ENCODE assay signal across 16 cellular contexts in genomic region chr22:19980766-19981165, GRCh38. TPM values are rescaled to one million over a fixed set of nuclear protein-coding genes. Genes with fewer than 3 reads are reported as not detected.
DNase-seq lines count a peak whose midpoint lies in the region; ATAC-seq, FAIRE-seq and TF ChIP-seq lines count a peak whose summit lies in the region.
"Had no signal": no experiment of that assay in that cellular context is flagged by ENCODE, and none has a peak within 500 bp of the region (broad histone marks: within the 10 kb centered on the region; RNA-seq: fewer than 3 reads in every experiment).

No MANE protein-coding gene starts in this region.

- DNase-seq in K562 (ENCODE audit: extremely low read depth in 1 of 4, low spot score in 3 of 4) (no peak), mucosa of descending colon (peak in 2 of 3 donors; percentile 7 to 12), gastrocnemius medialis (no peak), glutamatergic neuron (no peak), epidermal melanocyte (ENCODE audit: insufficient read length, low spot score) (no peak), NCI-H2227 treated with DMSO at 0.1 percent for 48 hours (lab: John Stamatoyannopoulos, UW) (no peak)
- DNase-seq: CD4-positive, alpha-beta memory T cell; DMS79; GM23248 had no signal

- intact Hi-C loops in K562 (cut with micrococcal nuclease) (no loop called here), mucosa of descending colon (cut with DNase I, micrococcal nuclease) (no loop called here), gastrocnemius medialis (cut with DNase I; ENCODE audit: low total_unique reads) (loop anchor here (1.0 to 5.0 kb wide), 2 partner anchors 19 to 137 kb away; partner anchors contain the start of genes RANBP1 and TRMT2A)

- no peak overlapping the region for H2AFZ ChIP-seq in K562 (ENCODE audit: low read depth, low read length)
- H2AFZ ChIP-seq: GM23248 had no signal

- no peaks in the 10 kb centered on the region for H3K79me2 ChIP-seq in K562 (ENCODE audit: control insufficient read depth, insufficient read depth, low read length)

- TF ChIP-seq CTCF in K562 (IDR thresholded peaks at IDR 0.05 in 2 of 3, conservative IDR thresholded peaks at IDR 0.05 in 1 of 3; ENCODE audit: insufficient read depth in 2 of 3, low read depth in 1 of 3, low read length in 3 of 3) (no peak), mucosa of descending colon (IDR thresholded peaks at IDR 0.05) (no peak), gastrocnemius medialis (IDR thresholded peaks at IDR 0.05 in 4 of 5, conservative IDR thresholded peaks at IDR 0.05 in 1 of 5) (no peak), glutamatergic neuron (IDR thresholded peaks at IDR 0.05; ENCODE audit: partially characterized antibody, unreplicated experiment) (no peak)

- peaks cover 30% of the 10 kb centered on the region; the same call in 2 of the 3 replicates for H3K36me3 ChIP-seq in K562 (ENCODE audit: control insufficient read depth, insufficient read depth, low read length)
- H3K36me3 ChIP-seq in mucosa of descending colon (ENCODE audit: low read depth), result no peaks in the 10 kb centered on the region
- peaks cover 0 to 12% of the 10 kb centered on the region in 2 donors for H3K36me3 ChIP-seq in gastrocnemius medialis

- no peaks in the 10 kb centered on the region for H3K36me3 Mint-ChIP-seq in glutamatergic neuron (ENCODE audit: unreplicated experiment)
- H3K36me3 Mint-ChIP-seq: CD4-positive, alpha-beta memory T cell had no signal

- H4K20me1 ChIP-seq in K562 (replicated peaks; ENCODE audit: control insufficient read depth, insufficient read depth, low read length), result peaks cover 43% of the 10 kb centered on the region

- WGBS in K562 (ENCODE audit: insufficient coverage, low coverage, missing lambda C conversion rate), result 74% methylated on average over 7 of the region's 7 CpGs

- no peak for TF ChIP-seq RAD21 in Ishikawa (IDR thresholded peaks at IDR 0.05; ENCODE audit: low read depth)
- no peak for TF ChIP-seq RAD21 in K562 (CRISPR knock-in tag; conservative IDR thresholded peaks at IDR 0.05 in 1 of 2, IDR thresholded peaks at IDR 0.05 in 1 of 2)

- CTCF ChIA-PET in K562 (lab: Yijun Ruan, JAX; ENCODE audit: low intra/inter-chr PET ratio), result interaction anchor here (0.6 kb wide), 1 partner anchor 350 kb away, joined by 3 read pairs; no protein-coding TSS in a partner anchor

- H3K9me3 ChIP-seq in K562 (replicated peaks; ENCODE audit: control insufficient read depth, insufficient read depth, low read depth, low read length) (no peaks in the 10 kb centered on the region), mucosa of descending colon (no peaks in the 10 kb centered on the region), gastrocnemius medialis (no peaks in the 10 kb centered on the region)
- H3K9me3 ChIP-seq: A549, BE2C had no signal

- H3K27me3 ChIP-seq in K562 (ENCODE audit: control insufficient read depth in 2 of 2, insufficient read depth in 2 of 2, low read length in 2 of 2), result no peaks in the 10 kb centered on the region
- no peaks in the 10 kb centered on the region for H3K27me3 ChIP-seq in gastrocnemius medialis
- H3K27me3 ChIP-seq: BE2C had no signal

- no peak overlapping the region for H3K4me3 Mint-ChIP-seq in glutamatergic neuron (ENCODE audit: unreplicated experiment)
- H3K4me3 Mint-ChIP-seq: CD4-positive, alpha-beta memory T cell had no signal

- POLR2A ChIA-PET in K562 (lab: Yijun Ruan, JAX), result interaction anchor here (0.6 to 3.0 kb wide), 10 partner anchors 8 to 158 kb away, joined by 3 to 11 read pairs (median 4); no protein-coding TSS in a partner anchor

- peaks cover 7% of the 10 kb centered on the region for H3K9me3 Mint-ChIP-seq in glutamatergic neuron (ENCODE audit: unreplicated experiment)

- H3K27me3 Mint-ChIP-seq in glutamatergic neuron (ENCODE audit: unreplicated experiment), result peaks cover 5% of the 10 kb centered on the region

- H3K9ac ChIP-seq in K562 (ENCODE audit: insufficient read depth in 1 of 2, low read depth in 2 of 2, low read length in 2 of 2), result peak overlapping the region in 1 of 2 experiments; percentile 36; a peak in 2 of 4 replicates
- H3K9ac ChIP-seq: GM23248 had no signal

- H3K27ac ChIP-seq in K562 (ENCODE audit: extremely low read depth, low read depth, low read length), result no peak overlapping the region
- H3K27ac ChIP-seq in gastrocnemius medialis, result peak overlapping the region in 3 of 4 donors; percentile 18 to 96 (median 92)
- H3K27ac ChIP-seq: A549, C4-2B, GM23248 had no signal

- TF ChIP-seq EP300 in Ishikawa (IDR thresholded peaks at IDR 0.05; ENCODE audit: borderline replicate concordance) (peak; percentile 35; the same call in 1 of the 2 replicates), K562 (IDR thresholded peaks at IDR 0.05; ENCODE audit: low read length) (no peak)

- peaks cover 4% of the 10 kb centered on the region for H3K4me1 Mint-ChIP-seq in glutamatergic neuron (ENCODE audit: low read depth, unreplicated experiment)
- H3K4me1 Mint-ChIP-seq: CD4-positive, alpha-beta memory T cell had no signal

- in situ Hi-C loops in K562 (cut with MboI), result no loop called here
- in situ Hi-C loops in gastrocnemius medialis (cut with MboI; ENCODE audit: low sequenced_read_pairs in 4 of 4), result no loop called here

- FAIRE-seq in K562 (lab: Jason Lieb, UNC), result no peak
- FAIRE-seq: A549, GM12878, GM18507, H54 had no signal

- ATAC-seq in K562 (no peak), mucosa of descending colon (no peak), gastrocnemius medialis (no peak)
- ATAC-seq: A549, GM12878 had no signal

- H3K4me3 ChIP-seq in K562 (no peak overlapping the region), mucosa of descending colon (no peak overlapping the region), gastrocnemius medialis (no peak overlapping the region)
- H3K4me3 ChIP-seq: A549, GM12878, GM23248 had no signal

- peaks cover 5 to 78% of the 10 kb centered on the region in 2 experiments; a peak in 4 of 5 replicates for H3K4me1 ChIP-seq in K562 (replicated peaks in 1 of 2; ENCODE audit: control insufficient read depth in 2 of 2, insufficient read depth in 2 of 2, low read length in 2 of 2)
- H3K4me1 ChIP-seq in mucosa of descending colon (ENCODE audit: low read depth), result peaks cover under 1% of the 10 kb centered on the region
- H3K4me1 ChIP-seq in gastrocnemius medialis, result peaks cover 38 to 40% of the 10 kb centered on the region in 2 donors

- peaks cover 17% of the 10 kb centered on the region for H3K9me1 ChIP-seq in K562 (ENCODE audit: control insufficient read depth, insufficient read depth, low read length)

- TF ChIP-seq POLR2A in K562 (conservative IDR thresholded peaks at IDR 0.05) (no peak), gastrocnemius medialis (IDR thresholded peaks at IDR 0.05) (no peak)

- no peak overlapping the region for H3K4me2 ChIP-seq in K562 (ENCODE audit: insufficient read depth, low read length)
- H3K4me2 ChIP-seq: A549 had no signal

- BruUV-seq in K562 (replicated peaks; lab: Mats Ljungman, UMichigan), result no TSS peak

- no peak overlapping the region for H3K27ac Mint-ChIP-seq in glutamatergic neuron (ENCODE audit: unreplicated experiment)

RNA-seq across cellular contexts. Expression of gene ARVCF, which starts 35.9 kb away (rescaled TPM):
- total RNA-seq in K562 (2011; cell fraction: chromatin; rRNA removed; ENCODE audit: low replicate concordance), result 114 and 328 TPM in 2 replicates
- total RNA-seq in K562 (2011; cell fraction: nucleolus; rRNA removed), result 214 and 270 TPM in 2 replicates
- 106 and 131 TPM in 2 replicates for total RNA-seq in K562 (2011; cell fraction: nucleoplasm; rRNA removed)
- total RNA-seq in K562 (2014; rRNA removed) (49.3 and 54.2 TPM in 2 replicates), K562 (2014; rRNA removed; fragmentation: Illumina TruSeq; extraction: Trizol) (2.2 and 4.5 TPM in 2 replicates), K562 (2015; rRNA removed; fragmentation: Illumina TruSeq; extraction: Trizol) (13.3 and 15.6 TPM in 2 replicates), K562 (2021) (46.5 and 50.6 TPM in 2 replicates), mucosa of descending colon (10 to 100 TPM; 11.2 to 15.3 (median 15.1) TPM), gastrocnemius medialis (10 to 100 TPM in 3 of 4 donors, 1 to 10 TPM in 1; 6.9 to 19.6 (median 18.0) TPM), glutamatergic neuron (ENCODE audit: unreplicated experiment) (119 TPM)
- polyA plus RNA-seq in K562 (2011; rRNA removed) (35.2 and 71.6 TPM in 2 replicates), K562 (2014; fragmentation: Illumina TruSeq; extraction: Trizol) (8.0 and 15.9 TPM in 2 replicates), K562 (2014; fragmentation: Nextera tagmentation; extraction: Ambion mirVana) (under 1 TPM; 0.03 to 0.17 TPM), K562 (2014; rRNA removed) (42.5 and 97.4 TPM in 2 replicates)
- 134 and 673 TPM in 2 replicates for polyA plus RNA-seq in K562 (2011; cell fraction: cytosol; rRNA removed)
- polyA plus RNA-seq in K562 (2011; cell fraction: nucleus; rRNA removed), result 407 and 424 TPM in 2 replicates
- polyA plus RNA-seq in K562 (2012), result 30.0 and 31.2 TPM in 2 replicates
- polyA minus RNA-seq in K562 (2011; rRNA and poly(A)+ RNA removed), result 15.1 and 15.6 TPM in 2 replicates
- 24.6 and 52.4 TPM in 2 replicates for polyA minus RNA-seq in K562 (2011; cell fraction: cytosol; rRNA and poly(A)+ RNA removed)
- 96.8 and 145 TPM in 2 replicates for polyA minus RNA-seq in K562 (2011; cell fraction: nucleus; rRNA and poly(A)+ RNA removed)

RNA-seq across cellular contexts. Expression of gene TXNRD2, which starts 39.1 kb away (rescaled TPM):
- total RNA-seq in K562 (2011; cell fraction: chromatin; rRNA removed; ENCODE audit: low replicate concordance), result 156 and 367 TPM in 2 replicates
- total RNA-seq in K562 (2011; cell fraction: nucleolus; rRNA removed), result 176 and 216 TPM in 2 replicates
- 160 and 165 TPM in 2 replicates for total RNA-seq in K562 (2011; cell fraction: nucleoplasm; rRNA removed)
- total RNA-seq in K562 (2014; rRNA removed) (49.4 and 60.7 TPM in 2 replicates), K562 (2014; rRNA removed; fragmentation: Illumina TruSeq; extraction: Trizol) (25.1 and 32.6 TPM in 2 replicates), K562 (2015; rRNA removed; fragmentation: Illumina TruSeq; extraction: Trizol) (45.9 and 50.4 TPM in 2 replicates), K562 (2021) (78.2 and 80.2 TPM in 2 replicates), mucosa of descending colon (10 to 100 TPM; 20.9 to 23.6 (median 22.6) TPM), gastrocnemius medialis (10 to 100 TPM in 3 of 4 donors, 1 to 10 TPM in 1; 9.0 to 18.0 (median 14.4) TPM), glutamatergic neuron (ENCODE audit: unreplicated experiment) (6.4 TPM)
- polyA plus RNA-seq in K562 (2011; rRNA removed) (50.2 and 93.6 TPM in 2 replicates), K562 (2014; fragmentation: Illumina TruSeq; extraction: Trizol) (45.0 and 66.1 TPM in 2 replicates), K562 (2014; fragmentation: Nextera tagmentation; extraction: Ambion mirVana) (1 to 10 TPM; 3.3 to 4.4 TPM), K562 (2014; rRNA removed) (52.5 and 57.0 TPM in 2 replicates)
- 84.2 and 98.0 TPM in 2 replicates for polyA plus RNA-seq in K562 (2011; cell fraction: cytosol; rRNA removed)
- 148 and 181 TPM in 2 replicates for polyA plus RNA-seq in K562 (2011; cell fraction: nucleus; rRNA removed)
- 83.1 and 83.5 TPM in 2 replicates for polyA plus RNA-seq in K562 (2012)
- polyA minus RNA-seq in K562 (2011; rRNA and poly(A)+ RNA removed), result 44.4 and 47.5 TPM in 2 replicates
- polyA minus RNA-seq in K562 (2011; cell fraction: cytosol; rRNA and poly(A)+ RNA removed), result 55.3 and 75.6 TPM in 2 replicates
- polyA minus RNA-seq in K562 (2011; cell fraction: nucleus; rRNA and poly(A)+ RNA removed), result 57.4 and 103 TPM in 2 replicates

RNA-seq across cellular contexts. Expression of gene COMT, which starts 39.2 kb away (rescaled TPM):
- 125 and 360 TPM in 2 replicates for total RNA-seq in K562 (2011; cell fraction: chromatin; rRNA removed; ENCODE audit: low replicate concordance)
- total RNA-seq in K562 (2011; cell fraction: nucleolus; rRNA removed), result 500 and 649 TPM in 2 replicates
- 301 and 358 TPM in 2 replicates for total RNA-seq in K562 (2011; cell fraction: nucleoplasm; rRNA removed)
- 334 and 497 TPM in 2 replicates for total RNA-seq in K562 (2014; rRNA removed)
- 29.4 and 46.3 TPM in 2 replicates for total RNA-seq in K562 (2014; rRNA removed; fragmentation: Illumina TruSeq; extraction: Trizol)
- total RNA-seq in K562 (2015; rRNA removed; fragmentation: Illumina TruSeq; extraction: Trizol), result 155 and 156 TPM in 2 replicates
- 348 and 351 TPM in 2 replicates for total RNA-seq in K562 (2021)
- polyA plus RNA-seq in K562 (2011; rRNA removed), result 185 and 498 TPM in 2 replicates
- 652 and 657 TPM in 2 replicates for polyA plus RNA-seq in K562 (2011; cell fraction: cytosol; rRNA removed)
- polyA plus RNA-seq in K562 (2011; cell fraction: nucleus; rRNA removed), result 321 and 432 TPM in 2 replicates
- 279 and 699 TPM in 2 replicates for polyA plus RNA-seq in K562 (2012)
- polyA plus RNA-seq in K562 (2014; fragmentation: Illumina TruSeq; extraction: Trizol), result 108 and 305 TPM in 2 replicates
- polyA plus RNA-seq in K562 (2014; fragmentation: Nextera tagmentation; extraction: Ambion mirVana), result 10 to 100 TPM; 12.5 to 39.6 TPM
- polyA plus RNA-seq in K562 (2014; rRNA removed), result 263 and 317 TPM in 2 replicates
- polyA minus RNA-seq in K562 (2011; rRNA and poly(A)+ RNA removed), result 92.9 and 123 TPM in 2 replicates
- 148 and 344 TPM in 2 replicates for polyA minus RNA-seq in K562 (2011; cell fraction: cytosol; rRNA and poly(A)+ RNA removed)
- polyA minus RNA-seq in K562 (2011; cell fraction: nucleus; rRNA and poly(A)+ RNA removed), result 63.8 and 154 TPM in 2 replicates
- 10 to 100 TPM; 61.2 to 88.7 (median 70.7) TPM for total RNA-seq in mucosa of descending colon
- 100 to 1,000 TPM; 154 to 255 (median 223) TPM for total RNA-seq in gastrocnemius medialis
- 34.8 TPM for total RNA-seq in glutamatergic neuron (ENCODE audit: unreplicated experiment)

RNA-seq across cellular contexts. Expression of gene TANGO2, which starts 40.1 kb away (rescaled TPM):
- total RNA-seq in K562 (2011; cell fraction: chromatin; rRNA removed; ENCODE audit: low replicate concordance), result 160 and 395 TPM in 2 replicates
- 227 and 229 TPM in 2 replicates for total RNA-seq in K562 (2011; cell fraction: nucleolus; rRNA removed)
- total RNA-seq in K562 (2011; cell fraction: nucleoplasm; rRNA removed), result 196 and 211 TPM in 2 replicates
- total RNA-seq in K562 (2014; rRNA removed) (70.1 and 95.8 TPM in 2 replicates), K562 (2014; rRNA removed; fragmentation: Illumina TruSeq; extraction: Trizol) (36.1 and 45.9 TPM in 2 replicates), K562 (2015; rRNA removed; fragmentation: Illumina TruSeq; extraction: Trizol) (55.8 and 57.2 TPM in 2 replicates), K562 (2021) (94.1 and 97.3 TPM in 2 replicates), mucosa of descending colon (10 to 100 TPM; 17.5 to 29.7 (median 27.6) TPM), gastrocnemius medialis (100 to 1,000 TPM in 1 of 4 donors, 10 to 100 TPM in 3; 43.0 to 115 (median 52.5) TPM), glutamatergic neuron (ENCODE audit: unreplicated experiment) (31.8 TPM)
- polyA plus RNA-seq in K562 (2011; rRNA removed) (94.9 and 115 TPM in 2 replicates), K562 (2014; fragmentation: Illumina TruSeq; extraction: Trizol) (88.3 and 89.4 TPM in 2 replicates), K562 (2014; fragmentation: Nextera tagmentation; extraction: Ambion mirVana) (10 to 100 TPM; 15.5 to 17.5 TPM), K562 (2014; rRNA removed) (89.6 and 92.5 TPM in 2 replicates)
- 157 and 209 TPM in 2 replicates for polyA plus RNA-seq in K562 (2011; cell fraction: cytosol; rRNA removed)
- 157 and 195 TPM in 2 replicates for polyA plus RNA-seq in K562 (2011; cell fraction: nucleus; rRNA removed)
- 68.2 and 73.0 TPM in 2 replicates for polyA plus RNA-seq in K562 (2012)
- polyA minus RNA-seq in K562 (2011; rRNA and poly(A)+ RNA removed), result 130 and 186 TPM in 2 replicates
- polyA minus RNA-seq in K562 (2011; cell fraction: cytosol; rRNA and poly(A)+ RNA removed), result 73.2 and 76.1 TPM in 2 replicates
- polyA minus RNA-seq in K562 (2011; cell fraction: nucleus; rRNA and poly(A)+ RNA removed), result 63.1 and 85.0 TPM in 2 replicates

Comparison
In these comparisons a context has a peak if more than half of its experiments do, and no peak if none do; other contexts are left out.
1. DNase-seq: peak in mucosa of descending colon (2 of 3); none in K562 (0 of 4), gastrocnemius medialis (0 of 2), glutamatergic neuron (single experiment), epidermal melanocyte (single experiment) and NCI-H2227 treated with DMSO at 0.1 percent for 48 hours (single experiment).